Comparison of ENCODE assay signal across 14 cellular contexts in genomic region chr19:42292042-42292960, GRCh38. TPM values are rescaled to one million over a fixed set of nuclear protein-coding genes. Genes with fewer than 3 reads are reported as not detected.
DNase-seq lines count a peak whose midpoint lies in the region; ATAC-seq and TF ChIP-seq lines count a peak whose summit lies in the region.
"Had no signal": no experiment of that assay in that cellular context is flagged by ENCODE, and none has a peak within 500 bp of the region (broad histone marks: within the 10 kb centered on the region; RNA-seq: fewer than 3 reads in every experiment).

No MANE protein-coding gene starts in this region.

- peak overlapping the region; percentile 7 for H3K27ac Mint-ChIP-seq in activated T-cell treated with anti-CD3 and anti-CD28 coated beads, Interleukin-2, amount 50 U/mL, for 24 hours
- peak overlapping the region; percentile 3 to 73 for H3K27ac Mint-ChIP-seq in effector memory CD8-positive, alpha-beta T cell
- H3K27ac Mint-ChIP-seq in progenitor cell of endocrine pancreas, result peak overlapping the region; percentile 42
- H3K27ac Mint-ChIP-seq: CD4-positive, alpha-beta T cell; stimulated activated memory B cell treated with anti-CD40 and anti-IgM and Interleukin-4, amounts not matched to agents 10 μg/mL and 1 μg/mL and 100 μg/mL, for 72 hours had no signal

- DNase-seq in activated T-cell treated with anti-CD3 and anti-CD28 coated beads, Interleukin-2, amount 50 U/mL, for 24 hours, result no peak
- DNase-seq in activated T-cell treated with anti-CD3 and anti-CD28 coated beads, Interleukin-2, amount 50 U/mL, for 48 hours, result no peak
- DNase-seq in effector memory CD8-positive, alpha-beta T cell, result no peak
- DNase-seq in progenitor cell of endocrine pancreas (ENCODE audit: low spot score, unreplicated experiment), result no peak
- DNase-seq in UCSD-AML1 (lab: John Stamatoyannopoulos, UW; ENCODE audit: unreplicated experiment), result no peak
- no peak for DNase-seq in SHP77 (lab: John Stamatoyannopoulos, UW)
- DNase-seq: activated naive CD4-positive, alpha-beta T cell treated with Interleukin-2 at 50 U/mL for 16 hours; CD4-positive, alpha-beta T cell; hypothalamus; NCI-H2107; PC-9; upper lobe of right lung had no signal

- H3K27me3 Mint-ChIP-seq in activated T-cell treated with anti-CD3 and anti-CD28 coated beads, Interleukin-2, amount 50 U/mL, for 24 hours, result no peaks in the 10 kb centered on the region
- no peaks in the 10 kb centered on the region for H3K27me3 Mint-ChIP-seq in effector memory CD8-positive, alpha-beta T cell
- no peaks in the 10 kb centered on the region for H3K27me3 Mint-ChIP-seq in progenitor cell of endocrine pancreas
- H3K27me3 Mint-ChIP-seq: CD4-positive, alpha-beta T cell; stimulated activated memory B cell treated with anti-CD40 and anti-IgM and Interleukin-4, amounts not matched to agents 10 μg/mL and 1 μg/mL and 100 μg/mL, for 72 hours had no signal

- peaks cover 87% of the 10 kb centered on the region for H3K36me3 Mint-ChIP-seq in activated T-cell treated with anti-CD3 and anti-CD28 coated beads, Interleukin-2, amount 50 U/mL, for 24 hours (ENCODE audit: low read depth)
- peaks cover 43% of the 10 kb centered on the region for H3K36me3 Mint-ChIP-seq in effector memory CD8-positive, alpha-beta T cell (ENCODE audit: insufficient read depth)
- peaks cover 16% of the 10 kb centered on the region for H3K36me3 Mint-ChIP-seq in progenitor cell of endocrine pancreas (ENCODE audit: insufficient read depth)

- H3K4me3 Mint-ChIP-seq in activated T-cell treated with anti-CD3 and anti-CD28 coated beads, Interleukin-2, amount 50 U/mL, for 24 hours, result no peak overlapping the region
- H3K4me3 Mint-ChIP-seq in effector memory CD8-positive, alpha-beta T cell, result no peak overlapping the region
- no peak overlapping the region for H3K4me3 Mint-ChIP-seq in progenitor cell of endocrine pancreas (ENCODE audit: low read depth)
- H3K4me3 Mint-ChIP-seq: CD4-positive, alpha-beta T cell; stimulated activated memory B cell treated with anti-CD40 and anti-IgM and Interleukin-4, amounts not matched to agents 10 μg/mL and 1 μg/mL and 100 μg/mL, for 72 hours had no signal

- ATAC-seq in effector memory CD8-positive, alpha-beta T cell (replicated peaks), result no peak
- ATAC-seq: stimulated activated memory B cell treated with anti-CD40 and anti-IgM and Interleukin-4, amounts not matched to agents 10 μg/mL and 1 μg/mL and 100 μg/mL, for 72 hours; upper lobe of right lung had no signal

- peaks cover 11% of the 10 kb centered on the region for H3K4me1 Mint-ChIP-seq in activated T-cell treated with anti-CD3 and anti-CD28 coated beads, Interleukin-2, amount 50 U/mL, for 24 hours (ENCODE audit: low read depth)
- peaks cover 0 to 2% of the 10 kb centered on the region in 2 donors for H3K4me1 Mint-ChIP-seq in effector memory CD8-positive, alpha-beta T cell (ENCODE audit: low read depth in 2 of 2)
- no peaks in the 10 kb centered on the region for H3K4me1 Mint-ChIP-seq in progenitor cell of endocrine pancreas (ENCODE audit: low read depth)

- TF ChIP-seq CTCF in progenitor cell of endocrine pancreas (IDR thresholded peaks at IDR 0.05; ENCODE audit: unreplicated experiment), result no peak

- H3K9me3 Mint-ChIP-seq in activated T-cell treated with anti-CD3 and anti-CD28 coated beads, Interleukin-2, amount 50 U/mL, for 24 hours, result no peaks in the 10 kb centered on the region
- H3K9me3 Mint-ChIP-seq in effector memory CD8-positive, alpha-beta T cell, result no peaks in the 10 kb centered on the region
- no peaks in the 10 kb centered on the region for H3K9me3 Mint-ChIP-seq in progenitor cell of endocrine pancreas (ENCODE audit: low read depth)
- H3K9me3 Mint-ChIP-seq: CD4-positive, alpha-beta T cell; stimulated activated memory B cell treated with anti-CD40 and anti-IgM and Interleukin-4, amounts not matched to agents 10 μg/mL and 1 μg/mL and 100 μg/mL, for 72 hours had no signal

RNA-seq across cellular contexts. Expression of gene PRR19, which starts 9.6 kb away (rescaled TPM):
- total RNA-seq in progenitor cell of endocrine pancreas, result 3.2 and 3.4 TPM in 2 replicates

RNA-seq across cellular contexts. Expression of gene PAFAH1B3, which starts 10.1 kb away (rescaled TPM):
- 144 and 157 TPM in 2 replicates for total RNA-seq in progenitor cell of endocrine pancreas

RNA-seq across cellular contexts. Expression of gene TMEM145, which starts 20.8 kb away (rescaled TPM):
- 1.9 and 2.0 TPM in 2 replicates for total RNA-seq in progenitor cell of endocrine pancreas
- total RNA-seq: CD4-positive, alpha-beta T cell; smooth muscle cell had no signal

RNA-seq across cellular contexts. Expression of gene CIC, which starts 23.2 kb away (rescaled TPM):
- total RNA-seq in progenitor cell of endocrine pancreas, result 86.0 and 87.2 TPM in 2 replicates

RNA-seq across cellular contexts. Expression of gene MEGF8, which starts 33.1 kb away (rescaled TPM):
- 51.9 and 61.7 TPM in 2 replicates for total RNA-seq in progenitor cell of endocrine pancreas
